ENCODE assay signal across 8 cellular contexts in the genomic region with DNA sequence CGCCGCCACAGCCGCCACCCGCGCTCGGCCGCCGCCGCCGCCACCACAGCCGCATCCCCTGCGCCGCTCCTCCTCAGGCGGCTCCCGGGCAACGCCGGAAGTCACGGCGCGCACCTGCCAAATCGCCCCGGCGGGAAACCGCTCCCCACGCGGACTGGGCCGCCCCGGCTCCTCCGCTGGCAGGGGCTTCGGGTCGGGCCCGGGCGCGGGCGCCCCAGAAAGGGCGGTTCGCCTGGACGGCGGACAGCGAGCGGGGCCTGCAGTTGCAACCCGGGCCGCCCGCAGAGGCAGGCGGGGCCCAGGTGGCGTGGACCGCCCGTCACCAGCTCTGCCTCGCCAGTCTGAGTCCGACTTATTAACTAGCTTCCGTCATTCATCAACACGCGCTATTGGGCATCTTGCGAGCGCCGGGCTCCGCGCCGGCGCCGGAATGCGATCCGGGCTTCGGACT. TPM values are rescaled to one million over a fixed set of nuclear protein-coding genes. Genes with fewer than 3 reads are reported as not detected.
DNase-seq lines count a peak whose midpoint lies in the region; ATAC-seq and TF ChIP-seq lines count a peak whose summit lies in the region.

A gene with protein sequence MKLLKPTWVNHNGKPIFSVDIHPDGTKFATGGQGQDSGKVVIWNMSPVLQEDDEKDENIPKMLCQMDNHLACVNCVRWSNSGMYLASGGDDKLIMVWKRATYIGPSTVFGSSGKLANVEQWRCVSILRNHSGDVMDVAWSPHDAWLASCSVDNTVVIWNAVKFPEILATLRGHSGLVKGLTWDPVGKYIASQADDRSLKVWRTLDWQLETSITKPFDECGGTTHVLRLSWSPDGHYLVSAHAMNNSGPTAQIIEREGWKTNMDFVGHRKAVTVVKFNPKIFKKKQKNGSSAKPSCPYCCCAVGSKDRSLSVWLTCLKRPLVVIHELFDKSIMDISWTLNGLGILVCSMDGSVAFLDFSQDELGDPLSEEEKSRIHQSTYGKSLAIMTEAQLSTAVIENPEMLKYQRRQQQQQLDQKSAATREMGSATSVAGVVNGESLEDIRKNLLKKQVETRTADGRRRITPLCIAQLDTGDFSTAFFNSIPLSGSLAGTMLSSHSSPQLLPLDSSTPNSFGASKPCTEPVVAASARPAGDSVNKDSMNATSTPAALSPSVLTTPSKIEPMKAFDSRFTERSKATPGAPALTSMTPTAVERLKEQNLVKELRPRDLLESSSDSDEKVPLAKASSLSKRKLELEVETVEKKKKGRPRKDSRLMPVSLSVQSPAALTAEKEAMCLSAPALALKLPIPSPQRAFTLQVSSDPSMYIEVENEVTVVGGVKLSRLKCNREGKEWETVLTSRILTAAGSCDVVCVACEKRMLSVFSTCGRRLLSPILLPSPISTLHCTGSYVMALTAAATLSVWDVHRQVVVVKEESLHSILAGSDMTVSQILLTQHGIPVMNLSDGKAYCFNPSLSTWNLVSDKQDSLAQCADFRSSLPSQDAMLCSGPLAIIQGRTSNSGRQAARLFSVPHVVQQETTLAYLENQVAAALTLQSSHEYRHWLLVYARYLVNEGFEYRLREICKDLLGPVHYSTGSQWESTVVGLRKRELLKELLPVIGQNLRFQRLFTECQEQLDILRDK (minus strand): TSS at position 93 of the 451 bp plus-strand sequence. CDS start 257 bp downstream, outside the sequence.

- peaks cover 2% of the 10 kb centered on the region for H3K27me3 Mint-ChIP-seq in endothelial cell (ENCODE audit: unreplicated experiment)

- TF ChIP-seq CTCF in C4-2B (conservative IDR thresholded peaks at IDR 0.05), result no peak
- no peak for TF ChIP-seq CTCF in endothelial cell (IDR thresholded peaks at IDR 0.05; ENCODE audit: unreplicated experiment)

- peak; percentile 70 for DNase-seq in NOMO-1 treated with DMSO at 0.1 percent for 48 hours (lab: John Stamatoyannopoulos, UW; ENCODE audit: unreplicated experiment)
- peak; percentile 43 for DNase-seq in activated CD8-positive, alpha-beta memory T cell treated with anti-CD3 and anti-CD28 coated beads, Interleukin-2, amount 50 U/mL, for 1 hour (ENCODE audit: extremely low read depth)
- peak; percentile 75 for DNase-seq in endothelial cell (ENCODE audit: low spot score)
- DNase-seq in middle frontal gyrus (ENCODE audit: extremely low spot score, low spot score), result peak; percentile 61
- peak; percentile 69 for DNase-seq in stimulated activated CD8-positive, alpha-beta memory T cell treated with anti-CD3 and anti-CD28 coated beads, Interleukin-4, amount 100 ng/mL, for 1 hour (ENCODE audit: low read depth in 2 of 2, low spot score in 1 of 2)

- ATAC-seq in GM19328 (IDR thresholded peaks at IDR 0.05; ENCODE audit: unreplicated experiment) (peak; percentile 33), HG03460 (IDR thresholded peaks at IDR 0.05; ENCODE audit: unreplicated experiment) (peak; percentile 38)

- peak within 1 kb of the TSS; percentile 83 for H3K27ac Mint-ChIP-seq in endothelial cell (ENCODE audit: unreplicated experiment)

- H3K27ac ChIP-seq in C4-2B, result peak within 1 kb of the TSS; percentile 89

- peaks cover 6% of the 10 kb centered on the region for H3K36me3 Mint-ChIP-seq in endothelial cell (ENCODE audit: low read depth, unreplicated experiment)

- peaks cover 28% of the 10 kb centered on the region for H3K4me1 Mint-ChIP-seq in endothelial cell (ENCODE audit: unreplicated experiment)

- peak within 1 kb of the TSS; percentile 92 for H3K4me3 Mint-ChIP-seq in endothelial cell (ENCODE audit: unreplicated experiment)

- no peaks in the 10 kb centered on the region for H3K9me3 Mint-ChIP-seq in endothelial cell (ENCODE audit: unreplicated experiment)

RNA-seq across cellular contexts. Expression of the gene that starts here (rescaled TPM):
- 36.0 TPM for total RNA-seq in endothelial cell (ENCODE audit: unreplicated experiment)

Comparison
In these comparisons a context has a peak if more than half of its experiments do, and no peak if none do; other contexts are left out.
1. Peak in every context shown above with its lines: DNase-seq, ATAC-seq and H3K27ac ChIP-seq.